1 cellular context compared by ENCODE assay signal in genomic region chr3:197428117-197428761, GRCh38.
TF ChIP-seq lines count a peak whose summit lies in the region.

No MANE protein-coding gene starts in this region.

TF ChIP-seq in K562, 482 proteins besides CTCF, POLR2A, EP300 and RAD21 (continued from another document and continues in another):
- TF ChIP-seq MNT (conservative IDR thresholded peaks at IDR 0.05) = no peak
- no peak for TF ChIP-seq PHF21A (IDR thresholded peaks at IDR 0.05; ENCODE audit: borderline replicate concordance, low read depth)
- TF ChIP-seq SREBF2 (CRISPR knock-in tag; IDR thresholded peaks at IDR 0.05) = no peak
- 0 out of 2 replicates have a peak, but pooled peaks have one; percentile 13 for TF ChIP-seq BHLHE40 (IDR thresholded peaks at IDR 0.05; ENCODE audit: low read length)
- TF ChIP-seq CSDE1 (IDR thresholded peaks at IDR 0.05) = no peak
- peak; percentile 29; the same call in 1 of the 2 replicates for TF ChIP-seq KLF13 (tag; IDR thresholded peaks at IDR 0.05; ENCODE audit: borderline replicate concordance, low read depth)
- TF ChIP-seq ZNF133 (CRISPR knock-in tag; IDR thresholded peaks at IDR 0.05) = no peak
- TF ChIP-seq ZNF445 (CRISPR knock-in tag; IDR thresholded peaks at IDR 0.05; ENCODE audit: low read depth) = no peak
- TF ChIP-seq L3MBTL2 (IDR thresholded peaks at IDR 0.05) = no peak
- TF ChIP-seq C11orf30 (IDR thresholded peaks at IDR 0.05; ENCODE audit: low read depth) = no peak
- no peak for TF ChIP-seq NEUROD1 (IDR thresholded peaks at IDR 0.05; ENCODE audit: borderline replicate concordance, low read depth, low read length, partially characterized antibody)
- no peak for TF ChIP-seq HMG20A (CRISPR knock-in tag; conservative IDR thresholded peaks at IDR 0.05)
- TF ChIP-seq E2F1 (CRISPR knock-in tag; IDR thresholded peaks at IDR 0.05) = no peak
- TF ChIP-seq ZNF57 (CRISPR knock-in tag; IDR thresholded peaks at IDR 0.05) = no peak
- TF ChIP-seq CREB3L1 (IDR thresholded peaks at IDR 0.05; ENCODE audit: borderline replicate concordance, low read depth) = no peak
- TF ChIP-seq STAT5B (CRISPR knock-in tag; IDR thresholded peaks at IDR 0.05) = no peak
- TF ChIP-seq HMGN3 (IDR thresholded peaks at IDR 0.05; ENCODE audit: borderline replicate concordance, extremely low read depth, insufficient read length, low read depth, low read length) = no peak
- TF ChIP-seq POU5F1 (IDR thresholded peaks at IDR 0.05; ENCODE audit: borderline replicate concordance, low read depth, low read length, partially characterized antibody) = no peak
- no peak for TF ChIP-seq ZNF263 (CRISPR knock-in tag; IDR thresholded peaks at IDR 0.05; ENCODE audit: borderline replicate concordance)
- TF ChIP-seq EWSR1 (IDR thresholded peaks at IDR 0.05; ENCODE audit: borderline replicate concordance, low read depth, partially characterized antibody) = no peak
- TF ChIP-seq DACH1 (IDR thresholded peaks at IDR 0.05; ENCODE audit: partially characterized antibody) = peak; percentile 13
- TF ChIP-seq RBM25 (IDR thresholded peaks at IDR 0.05; ENCODE audit: low read depth, low read length, severe bottlenecking) = no peak
- peak; percentile 14; the same call in 1 of the 2 replicates for TF ChIP-seq CEBPB (tag; IDR thresholded peaks at IDR 0.05)
- no peak for TF ChIP-seq NFIC (IDR thresholded peaks at IDR 0.05)
- no peak for TF ChIP-seq FOXK1 (CRISPR knock-in tag; IDR thresholded peaks at IDR 0.05; ENCODE audit: borderline replicate concordance)
- no peak for TF ChIP-seq PRMT5 (CRISPR knock-in tag; IDR thresholded peaks at IDR 0.05)
- peak; percentile 78 for TF ChIP-seq CTBP1 (IDR thresholded peaks at IDR 0.05; ENCODE audit: borderline replicate concordance)
- no peak for TF ChIP-seq ADNP (tag; IDR thresholded peaks at IDR 0.05)
- TF ChIP-seq ZNF436 (CRISPR knock-in tag; IDR thresholded peaks at IDR 0.05) = no peak
- TF ChIP-seq CEBPG (CRISPR knock-in tag; IDR thresholded peaks at IDR 0.05) = no peak
- 0 out of 4 replicates have a peak, but pooled peaks of 1 of the 2 experiments have one; percentile 27 for TF ChIP-seq CEBPG (tag; conservative IDR thresholded peaks at IDR 0.05 in 1 of 2, IDR thresholded peaks at IDR 0.05 in 1 of 2)
- no peak for TF ChIP-seq ZNF174 (CRISPR knock-in tag; IDR thresholded peaks at IDR 0.05)
- TF ChIP-seq ZBTB40 (IDR thresholded peaks at IDR 0.05) = no peak
- TF ChIP-seq ZBTB40 (CRISPR knock-in tag; IDR thresholded peaks at IDR 0.05) = no peak
- no peak for TF ChIP-seq ZNF280B (CRISPR knock-in tag; IDR thresholded peaks at IDR 0.05)
- no peak for TF ChIP-seq CBFA2T2 (conservative IDR thresholded peaks at IDR 0.05)
- TF ChIP-seq ZEB2 (IDR thresholded peaks at IDR 0.05) = no peak
- TF ChIP-seq KDM5B (IDR thresholded peaks at IDR 0.05; ENCODE audit: insufficient replicate concordance, low read depth, low read length) = peak; percentile 41
- TF ChIP-seq CHAMP1 (IDR thresholded peaks at IDR 0.05) = no peak
- 0 out of 2 replicates have a peak, but pooled peaks have one; percentile 51 for TF ChIP-seq STAT6 (CRISPR knock-in tag; IDR thresholded peaks at IDR 0.05)
- peak; percentile 24; the same call in 1 of the 2 replicates for TF ChIP-seq PHF8 (IDR thresholded peaks at IDR 0.05; ENCODE audit: borderline replicate concordance, low read length)
- no peak for TF ChIP-seq MCM3 (IDR thresholded peaks at IDR 0.05)
- no peak for TF ChIP-seq ZNF696 (CRISPR knock-in tag; conservative IDR thresholded peaks at IDR 0.05)
- no peak for TF ChIP-seq SIRT6 (IDR thresholded peaks at IDR 0.05; ENCODE audit: low read depth, low read length)
